In genomic region chr22:30290318-30290678, GRCh38 we compare ENCODE assay signal across 8 cellular contexts. TPM values are rescaled to one million over a fixed set of nuclear protein-coding genes. Genes with fewer than 3 reads are reported as not detected.
A peak's percentile ranks its signal among the peaks of the same experiment; 100 is the strongest.
DNase-seq lines count a peak whose midpoint lies in the region; ATAC-seq and TF ChIP-seq lines count a peak whose summit lies in the region.

No MANE protein-coding gene starts in this region.

- ATAC-seq in GM21423 (IDR thresholded peaks at IDR 0.05; ENCODE audit: unreplicated experiment) = no peak

- H3K9me3 ChIP-seq in CD8-positive, alpha-beta memory T cell (ENCODE audit: low read length) = no peaks in the 10 kb centered on the region

- H3K27me3 Mint-ChIP-seq in CD8-positive, alpha-beta memory T cell = peaks cover 0 to 1% of the 10 kb centered on the region in 2 donors
- H3K27me3 Mint-ChIP-seq in IgD-negative memory B cell = no peaks in the 10 kb centered on the region
- H3K27me3 Mint-ChIP-seq in nephron (ENCODE audit: low read depth) = no peaks in the 10 kb centered on the region

- no peak for DNase-seq in CD8-positive, alpha-beta memory T cell
- DNase-seq in activated CD4-positive, CD25-positive, alpha-beta regulatory T cell treated with anti-CD3 and anti-CD28 coated beads, Interleukin-2, amount 50 U/mL, for 72 hours = no peak
- no peak for DNase-seq in globus pallidus (ENCODE audit: low spot score)
- DNase-seq in stimulated activated CD4-positive, alpha-beta T cell treated with anti-CD3 and anti-CD28 coated beads, Interleukin-1b, Interleukin-23, amount 100 ng/mL, for 48 hours = no peak

- POLR2A ChIA-PET in CD8-positive, alpha-beta memory T cell (lab: Charles Lee) = interaction anchor here (0.6 to 6.2 kb wide), 8 partner anchors 12 to 98 kb away, joined by 3 to 48 read pairs (median 28); partner anchors contain the start of genes CCDC157, RNF215, SF3A1 and TBC1D10A

- no peaks in the 10 kb centered on the region for H3K27me3 ChIP-seq in CD8-positive, alpha-beta memory T cell (ENCODE audit: insufficient read depth, low read length, poor library complexity, severe bottlenecking)

- peak overlapping the region; percentile 51 for H3K27ac ChIP-seq in CD8-positive, alpha-beta memory T cell (ENCODE audit: low read depth, low read length)
- H3K27ac ChIP-seq in cingulate gyrus (ENCODE audit: low read depth, low read length) = peak overlapping the region; percentile 92

- H3K4me1 Mint-ChIP-seq in CD8-positive, alpha-beta memory T cell = peaks cover 23 to 43% (median 26%) of the 10 kb centered on the region in 3 donors
- H3K4me1 Mint-ChIP-seq in IgD-negative memory B cell (peaks cover 10 to 22% (median 20%) of the 10 kb centered on the region in 3 donors), nephron (peaks cover 13% of the 10 kb centered on the region)

- H3K36me3 ChIP-seq in CD8-positive, alpha-beta memory T cell (ENCODE audit: insufficient read depth, low read length) = peaks cover 22% of the 10 kb centered on the region

- H3K27ac Mint-ChIP-seq in CD8-positive, alpha-beta memory T cell = peak overlapping the region; percentile 87 to 97 (median 94)
- H3K27ac Mint-ChIP-seq in IgD-negative memory B cell (peak overlapping the region in 2 of 3 donors; percentile 91 to 95), nephron (peak overlapping the region in 1 of 3 experiments; percentile 18)

- peaks cover 38% of the 10 kb centered on the region for H3K4me1 ChIP-seq in CD8-positive, alpha-beta memory T cell (ENCODE audit: insufficient read depth, low read length)

- CTCF ChIA-PET in CD8-positive, alpha-beta memory T cell (lab: Charles Lee) = interaction anchor here (0.8 to 9.0 kb wide), 13 partner anchors 10 to 196 kb away, joined by 3 to 246 read pairs (median 22); partner anchors contain the start of genes CCDC157, MTFP1, RNF215 and SEC14L2

- no peaks in the 10 kb centered on the region for H3K9me3 Mint-ChIP-seq in CD8-positive, alpha-beta memory T cell
- no peaks in the 10 kb centered on the region for H3K9me3 Mint-ChIP-seq in IgD-negative memory B cell
- H3K9me3 Mint-ChIP-seq in nephron = no peaks in the 10 kb centered on the region

- peak overlapping the region; percentile 70 for H3K4me3 ChIP-seq in CD8-positive, alpha-beta memory T cell (ENCODE audit: low read length)

- peak overlapping the region; percentile 87 to 95 (median 90) for H3K4me3 Mint-ChIP-seq in CD8-positive, alpha-beta memory T cell
- H3K4me3 Mint-ChIP-seq in IgD-negative memory B cell = peak overlapping the region; percentile 90 to 97 (median 96)
- H3K4me3 Mint-ChIP-seq in nephron = peak overlapping the region; percentile 90 to 95 (median 92)

- TF ChIP-seq CTCF in nephron (IDR thresholded peaks at IDR 0.05; ENCODE audit: unreplicated experiment in 3 of 3) = no peak

- peaks cover 2 to 51% (median 12%) of the 10 kb centered on the region in 3 donors for H3K36me3 Mint-ChIP-seq in CD8-positive, alpha-beta memory T cell
- peaks cover 2% of the 10 kb centered on the region for H3K36me3 Mint-ChIP-seq in IgD-negative memory B cell
- peaks cover 7% of the 10 kb centered on the region for H3K36me3 Mint-ChIP-seq in nephron (ENCODE audit: low read depth)

RNA-seq across cellular contexts. Expression of gene CASTOR1, which starts 1.0 kb away (rescaled TPM):
- total RNA-seq in CD8-positive, alpha-beta memory T cell = 1 to 10 TPM; 4.0 to 5.3 TPM
- polyA plus RNA-seq in CD8-positive, alpha-beta memory T cell = 17.8 TPM
- 15.7 TPM for polyA plus RNA-seq in IgD-negative memory B cell

RNA-seq across cellular contexts. Expression of gene OSM, which starts 23.6 kb away (rescaled TPM):
- 10 to 100 TPM; 18.9 to 20.7 TPM for total RNA-seq in CD8-positive, alpha-beta memory T cell
- 16.4 TPM for polyA plus RNA-seq in CD8-positive, alpha-beta memory T cell
- 0.79 TPM for polyA plus RNA-seq in IgD-negative memory B cell

RNA-seq across cellular contexts. Expression of gene TBC1D10A, which starts 36.4 kb away (rescaled TPM):
- total RNA-seq in CD8-positive, alpha-beta memory T cell = 10 to 100 TPM; 14.7 to 17.3 TPM
- polyA plus RNA-seq in CD8-positive, alpha-beta memory T cell = 55.2 TPM
- 44.0 TPM for polyA plus RNA-seq in IgD-negative memory B cell

RNA-seq across cellular contexts. Expression of gene LIF, which starts 43.7 kb away (rescaled TPM):
- total RNA-seq in CD8-positive, alpha-beta memory T cell = 10 to 100 TPM; 87.5 to 88.6 TPM
- not detected for polyA plus RNA-seq in CD8-positive, alpha-beta memory T cell
- polyA plus RNA-seq in IgD-negative memory B cell = not detected
